8 cellular contexts compared by ENCODE assay signal in genomic region chr17:21214777-21215541, GRCh38. TPM values are rescaled to one million over a fixed set of nuclear protein-coding genes. Genes with fewer than 3 reads are reported as not detected.
DNase-seq lines count a peak whose midpoint lies in the region; ATAC-seq lines count a peak whose summit lies in the region.

No MANE protein-coding gene starts in this region.

- peak; percentile 11 for DNase-seq in NCI-H2227 (lab: John Stamatoyannopoulos, UW; ENCODE audit: unreplicated experiment)
- DNase-seq in NCI-H2227 treated with DMSO at 0.1 percent for 48 hours (lab: John Stamatoyannopoulos, UW) = no peak
- peak in 1 of 34 experiments; percentile 9 for DNase-seq in T-cell
- DNase-seq in fibroblast of peridontal ligament (ENCODE audit: extremely low read depth) = peak; percentile 25
- peak; percentile 55 for DNase-seq in occipital lobe (lab: John Stamatoyannopoulos, UW)
- DNase-seq in NCI-H345 (lab: John Stamatoyannopoulos, UW) = no peak

- peak; percentile 13 for ATAC-seq in HG02938 (IDR thresholded peaks at IDR 0.05; ENCODE audit: unreplicated experiment)
- peak in 1 of 4 experiments; percentile 0 for ATAC-seq in T-cell (replicated peaks in 1 of 4)
- no peak for ATAC-seq in GM18520 (IDR thresholded peaks at IDR 0.05; ENCODE audit: unreplicated experiment)

- H3K4me1 Mint-ChIP-seq in T-cell = peaks cover 49 to 58% (median 50%) of the 10 kb centered on the region in 3 donors

- H3K4me3 Mint-ChIP-seq in T-cell = peak overlapping the region; percentile 85 to 90 (median 85)

- CTCF ChIA-PET in T-cell (lab: Charles Lee) = interaction anchor here (0.7 to 1.1 kb wide), 5 partner anchors 15 to 172 kb away, joined by 3 to 4 read pairs (median 3); partner anchors contain the start of gene USP22 (in 1 of the 2)

- peaks cover 14% of the 10 kb centered on the region for H3K36me3 Mint-ChIP-seq in T-cell

- no peaks in the 10 kb centered on the region for H3K9me3 Mint-ChIP-seq in T-cell

- POLR2A ChIA-PET in T-cell (lab: Charles Lee) = no interaction called here

- peak overlapping the region; percentile 78 to 87 for H3K27ac Mint-ChIP-seq in T-cell

- H3K27me3 Mint-ChIP-seq in T-cell = no peaks in the 10 kb centered on the region

RNA-seq across cellular contexts. Expression of gene TMEM11, which starts 1.0 kb away (rescaled TPM):
- total RNA-seq in T-cell (10 to 100 TPM; 12.9 to 22.9 (median 20.0) TPM), occipital lobe (11.2 TPM)

RNA-seq across cellular contexts. Expression of gene NATD1, which starts 38.3 kb away (rescaled TPM):
- total RNA-seq in T-cell (10 to 100 TPM in 2 of 5 donors, 1 to 10 TPM in 3; 7.2 to 11.1 (median 9.6) TPM), occipital lobe (1.1 TPM)

Comparison
In these comparisons a context has a peak if more than half of its experiments do, and no peak if none do; other contexts are left out.
1. DNase-seq: peak in NCI-H2227 (single experiment), fibroblast of peridontal ligament (single experiment) and occipital lobe (single experiment); none in NCI-H2227 treated with DMSO at 0.1 percent for 48 hours (single experiment) and NCI-H345 (single experiment).